ENCODE assay signal across 10 cellular contexts in the genomic region with DNA sequence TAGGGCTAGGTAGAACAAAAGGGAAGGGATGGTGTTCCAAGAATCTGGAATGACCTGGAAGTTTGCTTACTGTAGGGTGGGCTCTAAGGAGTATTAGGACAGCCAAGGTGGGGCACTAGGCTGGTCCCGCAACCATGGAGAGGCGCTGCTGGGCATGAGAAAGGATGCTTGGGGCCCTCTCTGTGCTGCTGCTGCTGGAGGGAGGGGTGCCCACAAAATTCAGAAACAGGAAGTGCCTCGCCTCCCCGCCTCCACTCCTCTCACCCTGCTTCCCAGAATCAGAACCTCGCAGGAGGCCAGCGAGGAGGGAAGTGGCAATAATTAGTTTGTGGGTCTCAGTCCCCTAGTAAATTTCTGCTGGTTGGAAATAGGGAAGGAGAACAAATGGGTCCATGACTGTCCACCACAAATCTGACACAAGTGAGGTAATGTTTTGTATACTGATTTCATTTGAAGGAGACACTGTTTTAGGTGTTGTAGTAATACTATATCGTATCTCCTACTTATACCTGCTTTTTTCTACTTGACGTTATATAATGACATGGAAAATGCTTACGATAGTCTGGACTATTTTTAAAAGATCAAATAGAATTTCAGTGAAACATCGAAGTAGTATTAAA. TPM values are rescaled to one million over a fixed set of nuclear protein-coding genes. Genes with fewer than 3 reads are reported as not detected.
DNase-seq lines count a peak whose midpoint lies in the region; ATAC-seq lines count a peak whose summit lies in the region.
"Had no signal": no experiment of that assay in that cellular context is flagged by ENCODE, and none has a peak within 500 bp of the region (broad histone marks: within the 10 kb centered on the region; RNA-seq: fewer than 3 reads in every experiment).

No MANE protein-coding gene starts in this region.

- ATAC-seq in HG02759 (IDR thresholded peaks at IDR 0.05; ENCODE audit: unreplicated experiment) (no peak), HG03175 (IDR thresholded peaks at IDR 0.05; ENCODE audit: unreplicated experiment) (no peak)

- peaks cover 13% of the 10 kb centered on the region for H3K4me1 Mint-ChIP-seq in activated naive CD8-positive, alpha-beta T cell treated with anti-CD3 and anti-CD28 coated beads for 36 hours
- H3K4me1 Mint-ChIP-seq: endodermal cell had no signal

- in situ Hi-C loops in HAP-1 (cut with MboI; ENCODE audit: low sequenced_read_pairs) = no loop called here

- H3K4me1 ChIP-seq in HAP-1 = no peaks in the 10 kb centered on the region

- H3K4me3 Mint-ChIP-seq in activated naive CD8-positive, alpha-beta T cell treated with anti-CD3 and anti-CD28 coated beads for 36 hours = peak overlapping the region; percentile 68
- H3K4me3 Mint-ChIP-seq: endodermal cell had no signal

- DNase-seq in NOMO-1 (lab: John Stamatoyannopoulos, UW; ENCODE audit: unreplicated experiment in 2 of 2) (peak; percentile 46 to 52), dermis blood vessel endothelial cell (no peak), HAP-1 (ENCODE audit: low spot score in 2 of 2) (no peak)
- DNase-seq in activated CD4-positive, alpha-beta T cell treated with anti-CD3 and anti-CD28 coated beads for 48 hours = peak; percentile 53
- DNase-seq in activated naive CD8-positive, alpha-beta T cell treated with anti-CD3 and anti-CD28 coated beads for 36 hours = peak; percentile 35
- DNase-seq in stimulated activated CD4-positive, alpha-beta T cell treated with anti-CD3 and anti-CD28 coated beads, TNF-alpha, amount 100 ng/mL, for 48 hours (ENCODE audit: low read depth in 3 of 3) = peak; percentile 15 to 31 (median 18)
- DNase-seq: endodermal cell, MM.1S had no signal

- no peaks in the 10 kb centered on the region for H3K27me3 ChIP-seq in HAP-1 (ENCODE audit: low read depth)

- peaks cover 5% of the 10 kb centered on the region for H3K9me3 Mint-ChIP-seq in activated naive CD8-positive, alpha-beta T cell treated with anti-CD3 and anti-CD28 coated beads for 36 hours

- H3K9me3 ChIP-seq in HAP-1 = no peaks in the 10 kb centered on the region

- no peak overlapping the region for H3K4me3 ChIP-seq in HAP-1

- peaks cover 1% of the 10 kb centered on the region for H3K36me3 Mint-ChIP-seq in activated naive CD8-positive, alpha-beta T cell treated with anti-CD3 and anti-CD28 coated beads for 36 hours

- peak overlapping the region; percentile 61 for H3K27ac Mint-ChIP-seq in activated naive CD8-positive, alpha-beta T cell treated with anti-CD3 and anti-CD28 coated beads for 36 hours
- H3K27ac Mint-ChIP-seq: endodermal cell had no signal

- H3K27me3 Mint-ChIP-seq in activated naive CD8-positive, alpha-beta T cell treated with anti-CD3 and anti-CD28 coated beads for 36 hours = no peaks in the 10 kb centered on the region

- H3K36me3 ChIP-seq in HAP-1 (replicated peaks) = no peaks in the 10 kb centered on the region

RNA-seq across cellular contexts. Expression of a gene that starts 7.9 kb away (rescaled TPM):
- 10 to 100 TPM; 42.6 to 45.4 TPM for total RNA-seq in activated naive CD8-positive, alpha-beta T cell treated with anti-CD3 and anti-CD28 coated beads for 36 hours
- 16.2 and 20.3 TPM in 2 replicates for total RNA-seq in dermis blood vessel endothelial cell

Comparison
In these comparisons a context has a peak if more than half of its experiments do, and no peak if none do; other contexts are left out.
1. DNase-seq: peak in NOMO-1 (2 of 2), activated CD4-positive, alpha-beta T cell treated with anti-CD3 and anti-CD28 coated beads for 48 hours (single experiment), activated naive CD8-positive, alpha-beta T cell treated with anti-CD3 and anti-CD28 coated beads for 36 hours (single experiment) and stimulated activated CD4-positive, alpha-beta T cell treated with anti-CD3 and anti-CD28 coated beads, TNF-alpha, amount 100 ng/mL, for 48 hours (3 of 3); none in dermis blood vessel endothelial cell (single experiment) and HAP-1 (0 of 2).